Comparison of ENCODE assay signal across 28 cellular contexts in the genomic region with DNA sequence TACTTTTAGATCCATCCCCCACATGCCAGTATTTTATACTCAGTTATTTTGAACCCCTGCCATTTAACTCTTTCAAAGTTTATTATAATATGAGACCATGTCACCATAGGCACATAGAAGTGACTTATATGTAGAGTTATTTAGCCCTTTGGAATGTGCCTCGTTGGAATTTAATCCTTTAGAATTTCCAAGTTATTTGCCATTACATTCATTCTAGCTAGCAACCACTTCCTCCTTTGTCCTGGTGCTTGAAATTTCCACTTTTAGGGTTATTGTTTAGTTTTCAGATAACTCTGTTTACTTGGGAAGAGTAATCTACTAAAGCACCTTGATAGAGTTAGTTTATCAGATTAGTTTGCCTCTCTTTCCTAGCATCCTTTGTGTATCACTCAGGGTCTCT.
DNase-seq lines count a peak whose midpoint lies in the region; ATAC-seq and TF ChIP-seq lines count a peak whose summit lies in the region.
"Had no signal": no experiment of that assay in that cellular context is flagged by ENCODE, and none has a peak within 500 bp of the region (broad histone marks: within the 10 kb centered on the region; RNA-seq: fewer than 3 reads in every experiment).

No MANE protein-coding gene starts in this region.

- H3K27ac Mint-ChIP-seq in natural killer cell (no peak overlapping the region), progenitor cell of endocrine pancreas (no peak overlapping the region)
- H3K27ac Mint-ChIP-seq: activated CD4-positive, alpha-beta T cell treated with anti-CD3 and anti-CD28 coated beads, Interleukin-2, amount 10 ng/mL, durations not matched to agents 24 days and 14 days; naive B cell; stimulated activated naive CD8-positive, alpha-beta T cell treated with anti-CD3 and anti-CD28 coated beads, Interleukin-15, Interleukin-2, amounts not matched to agents 100 ng/mL and 50 ng/mL, for 24 hours had no signal

- H3K9me3 Mint-ChIP-seq in natural killer cell, result no peaks in the 10 kb centered on the region
- H3K9me3 Mint-ChIP-seq in progenitor cell of endocrine pancreas (ENCODE audit: low read depth), result peaks cover 7% of the 10 kb centered on the region

- DNase-seq in DMS53 (lab: John Stamatoyannopoulos, UW) (peak; percentile 28), DMS53 treated with DMSO at 0.1 percent for 48 hours (lab: John Stamatoyannopoulos, UW; ENCODE audit: unreplicated experiment) (no peak), astrocyte of the hippocampus (ENCODE audit: low read depth, low spot score) (peak; percentile 70), kidney glomerular epithelial cell (lab: John Stamatoyannopoulos, UW) (peak; percentile 42), natural killer cell (no peak), body of pancreas (no peak), progenitor cell of endocrine pancreas (ENCODE audit: low spot score, unreplicated experiment) (no peak)
- no peak for DNase-seq in effector memory CD4-positive, alpha-beta T cell
- DNase-seq: activated CD4-positive, alpha-beta T cell treated with anti-CD3 and anti-CD28 coated beads, Interleukin-2, amount 10 ng/mL, durations not matched to agents 24 days and 14 days; activated CD8-positive, alpha-beta memory T cell treated with anti-CD3 and anti-CD28 coated beads, Interleukin-2, amount 50 U/mL, for 4 hours; activated effector memory CD4-positive, alpha-beta T cell treated with anti-CD3 and anti-CD28 coated beads, Interleukin-2, amount 50 U/mL, for 16 hours; GF-D8; heart right ventricle; naive B cell; NCI-H1048; NCI-H2081; NK-92 treated with Interleukin-12 subunit alpha and Interleukin-12 subunit beta, amount 100 ng/mL, for 24 hours; pancreas; stimulated activated CD4-positive, alpha-beta T cell treated with anti-CD3 and anti-CD28 coated beads, Interleukin-2, amount 100 ng/mL, for 24 hours; transverse colon had no signal

- H3K4me1 Mint-ChIP-seq in natural killer cell (no peaks in the 10 kb centered on the region), progenitor cell of endocrine pancreas (ENCODE audit: low read depth) (peaks cover 9% of the 10 kb centered on the region)
- H3K4me1 Mint-ChIP-seq: activated CD4-positive, alpha-beta T cell treated with anti-CD3 and anti-CD28 coated beads, Interleukin-2, amount 10 ng/mL, durations not matched to agents 24 days and 14 days had no signal

- no peak for ATAC-seq in natural killer cell
- no peak for ATAC-seq in body of pancreas
- ATAC-seq: GM12878, pancreas had no signal

- H3K36me3 ChIP-seq in effector memory CD4-positive, alpha-beta T cell (ENCODE audit: control insufficient read depth, insufficient read depth, low read length), result no peaks in the 10 kb centered on the region
- H3K36me3 ChIP-seq in body of pancreas (replicated peaks in 1 of 2; ENCODE audit: insufficient read depth in 1 of 2, low read depth in 2 of 2), result no peaks in the 10 kb centered on the region
- H3K36me3 ChIP-seq: BLaER1, HAP-1, heart right ventricle, pancreas, transverse colon had no signal

- H3K9me3 ChIP-seq in effector memory CD4-positive, alpha-beta T cell (ENCODE audit: control insufficient read depth, low read length), result no peaks in the 10 kb centered on the region
- no peaks in the 10 kb centered on the region for H3K9me3 ChIP-seq in body of pancreas
- H3K9me3 ChIP-seq: BLaER1, HAP-1, pancreas, transverse colon had no signal

- H3K27ac ChIP-seq in effector memory CD4-positive, alpha-beta T cell (ENCODE audit: insufficient read depth, low read length, poor library complexity, severe bottlenecking), result no peak overlapping the region
- H3K27ac ChIP-seq in body of pancreas, result no peak overlapping the region
- H3K27ac ChIP-seq: 22Rv1, BLaER1, heart right ventricle, KMS-11, pancreas, transverse colon had no signal

- H3K36me3 Mint-ChIP-seq in natural killer cell (no peaks in the 10 kb centered on the region), progenitor cell of endocrine pancreas (ENCODE audit: insufficient read depth) (peaks cover 2% of the 10 kb centered on the region)
- H3K36me3 Mint-ChIP-seq: naive B cell had no signal

- no peak for TF ChIP-seq POLR2A in body of pancreas (IDR thresholded peaks at IDR 0.05)

- TF ChIP-seq CTCF in natural killer cell (IDR thresholded peaks at IDR 0.05) (no peak), body of pancreas (IDR thresholded peaks at IDR 0.05) (no peak), progenitor cell of endocrine pancreas (IDR thresholded peaks at IDR 0.05; ENCODE audit: unreplicated experiment) (no peak)

- 13 to 29% methylated on average over 1 of the region's 1 CpG for WGBS in body of pancreas, 2 donors

- H3K4me3 Mint-ChIP-seq in natural killer cell (no peak overlapping the region), progenitor cell of endocrine pancreas (ENCODE audit: low read depth) (no peak overlapping the region)
- H3K4me3 Mint-ChIP-seq: activated CD4-positive, alpha-beta T cell treated with anti-CD3 and anti-CD28 coated beads, Interleukin-2, amount 10 ng/mL, durations not matched to agents 24 days and 14 days; central memory CD8-positive, alpha-beta T cell; naive B cell; stimulated activated naive CD8-positive, alpha-beta T cell treated with anti-CD3 and anti-CD28 coated beads, Interleukin-15, Interleukin-2, amounts not matched to agents 100 ng/mL and 50 ng/mL, for 24 hours had no signal

- H3K27me3 Mint-ChIP-seq in natural killer cell (ENCODE audit: low read depth in 2 of 2) (peaks cover 0 to 4% of the 10 kb centered on the region in 2 donors), progenitor cell of endocrine pancreas (peaks cover 26% of the 10 kb centered on the region)
- H3K27me3 Mint-ChIP-seq: activated CD4-positive, alpha-beta T cell treated with anti-CD3 and anti-CD28 coated beads, Interleukin-2, amount 10 ng/mL, durations not matched to agents 24 days and 14 days; central memory CD8-positive, alpha-beta T cell; naive B cell had no signal

- no peak overlapping the region for H3K4me3 ChIP-seq in effector memory CD4-positive, alpha-beta T cell (ENCODE audit: insufficient read depth, low read depth, low read length, poor library complexity, severe bottlenecking)
- H3K4me3 ChIP-seq in body of pancreas, result no peak overlapping the region
- H3K4me3 ChIP-seq: BLaER1, GM12878, HAP-1, heart right ventricle, lung, pancreas, transverse colon had no signal

- intact Hi-C loops in natural killer cell (cut with micrococcal nuclease) (no loop called here), body of pancreas (cut with DNase I) (no loop called here)

- H3K4me1 ChIP-seq in effector memory CD4-positive, alpha-beta T cell (ENCODE audit: control insufficient read depth, insufficient read depth, low read length, poor library complexity, severe bottlenecking), result no peaks in the 10 kb centered on the region
- peaks cover 6% of the 10 kb centered on the region for H3K4me1 ChIP-seq in body of pancreas
- H3K4me1 ChIP-seq: BLaER1, HAP-1, pancreas, transverse colon had no signal

- H3K27me3 ChIP-seq in effector memory CD4-positive, alpha-beta T cell (replicated peaks; ENCODE audit: control insufficient read depth, insufficient read depth, low read length, poor library complexity, severe bottlenecking), result no peaks in the 10 kb centered on the region
- no peaks in the 10 kb centered on the region for H3K27me3 ChIP-seq in body of pancreas
- H3K27me3 ChIP-seq: BLaER1, heart right ventricle, pancreas, transverse colon had no signal

Comparison
In these comparisons a context has a peak if more than half of its experiments do, and no peak if none do; other contexts are left out.
1. DNase-seq: peak in DMS53 (single experiment), astrocyte of the hippocampus (single experiment) and kidney glomerular epithelial cell (single experiment); none in DMS53 treated with DMSO at 0.1 percent for 48 hours (single experiment), natural killer cell (single experiment), effector memory CD4-positive, alpha-beta T cell (0 of 3), body of pancreas (0 of 4) and progenitor cell of endocrine pancreas (single experiment).